Comparison of ENCODE assay signal across 29 cellular contexts in genomic region chr18:79252904-79253633, GRCh38.
DNase-seq lines count a peak whose midpoint lies in the region; ATAC-seq and TF ChIP-seq lines count a peak whose summit lies in the region.
"Had no signal": no experiment of that assay in that cellular context is flagged by ENCODE, and none has a peak within 500 bp of the region (broad histone marks: within the 10 kb centered on the region; RNA-seq: fewer than 3 reads in every experiment).

No MANE protein-coding gene starts in this region.

- peak; percentile 62 for ATAC-seq in HG02852 (IDR thresholded peaks at IDR 0.05; ENCODE audit: unreplicated experiment)
- ATAC-seq in WTC11: no peak
- no peak for ATAC-seq in memory B cell (ENCODE audit: low read depth)
- no peak for ATAC-seq in HG02642 (IDR thresholded peaks at IDR 0.05; ENCODE audit: poor library complexity, unreplicated experiment)
- ATAC-seq: activated CD8-positive, alpha-beta T cell treated with anti-CD3 and anti-CD28 coated beads, Interleukin-2, amount 10 ng/mL, durations not matched to agents 7 days and 5 days; activated T-helper 17 cell treated with anti-CD3 and anti-CD28 coated beads, Interleukin-2, amount 50 U/mL, for 72 hours; foreskin keratinocyte; T-helper 17 cell had no signal

- no peak for TF ChIP-seq POLR2A in prostate gland (IDR thresholded peaks at IDR 0.05)

- H3K9me3 ChIP-seq in prostate gland: no peaks in the 10 kb centered on the region
- H3K9me3 ChIP-seq: breast epithelium, Caco-2, esophagus squamous epithelium, vagina had no signal

- no peaks in the 10 kb centered on the region for H3K4me1 ChIP-seq in prostate gland (replicated peaks)
- H3K4me1 ChIP-seq: breast epithelium, Caco-2, esophagus squamous epithelium, foreskin keratinocyte, vagina had no signal

- H3K36me3 Mint-ChIP-seq in WTC11: no peaks in the 10 kb centered on the region
- H3K36me3 Mint-ChIP-seq in memory B cell: peaks cover 18% of the 10 kb centered on the region
- peaks cover 11% of the 10 kb centered on the region for H3K36me3 Mint-ChIP-seq in mesothelial cell of epicardium

- H3K36me3 ChIP-seq in GM06990 (ENCODE audit: control insufficient read depth, insufficient read depth, low read length): peaks cover 2% of the 10 kb centered on the region; the same call in 1 of the 2 replicates
- no peaks in the 10 kb centered on the region for H3K36me3 ChIP-seq in prostate gland
- H3K36me3 ChIP-seq: breast epithelium, vagina had no signal

- H3K4me3 Mint-ChIP-seq in WTC11: no peak overlapping the region
- no peak overlapping the region for H3K4me3 Mint-ChIP-seq in memory B cell
- H3K4me3 Mint-ChIP-seq in mesothelial cell of epicardium: no peak overlapping the region
- H3K4me3 Mint-ChIP-seq: activated CD8-positive, alpha-beta T cell treated with anti-CD3 and anti-CD28 coated beads, Interleukin-2, amount 10 ng/mL, durations not matched to agents 7 days and 5 days; activated T-helper 17 cell treated with anti-CD3 and anti-CD28 coated beads, Interleukin-2, amount 50 U/mL, for 72 hours; nephron; stimulated activated naive CD8-positive, alpha-beta T cell treated with anti-CD3 and anti-CD28 coated beads, Interleukin-15, Interleukin-2, amounts not matched to agents 100 ng/mL and 50 ng/mL, for 24 hours; T-helper 17 cell had no signal

- POLR2A ChIA-PET in WTC11 (lab: Charles Lee): no interaction called here

- H3K27ac ChIP-seq in prostate gland: no peak overlapping the region
- H3K27ac ChIP-seq: breast epithelium, C4-2B, esophagus squamous epithelium, foreskin keratinocyte, vagina had no signal

- H3K27me3 Mint-ChIP-seq in WTC11 (ENCODE audit: low read depth) (no peaks in the 10 kb centered on the region), memory B cell (no peaks in the 10 kb centered on the region), mesothelial cell of epicardium (ENCODE audit: low read depth) (no peaks in the 10 kb centered on the region)
- H3K27me3 Mint-ChIP-seq: activated T-helper 17 cell treated with anti-CD3 and anti-CD28 coated beads, Interleukin-2, amount 50 U/mL, for 72 hours; stimulated activated naive CD8-positive, alpha-beta T cell treated with anti-CD3 and anti-CD28 coated beads, Interleukin-15, Interleukin-2, amounts not matched to agents 100 ng/mL and 50 ng/mL, for 24 hours; T-helper 17 cell had no signal

- TF ChIP-seq CTCF in GM06990 (IDR thresholded peaks at IDR 0.05; ENCODE audit: insufficient read depth, low read length, poor library complexity, severe bottlenecking) (no peak), WTC11 (IDR thresholded peaks at IDR 0.05) (no peak), mesothelial cell of epicardium (IDR thresholded peaks at IDR 0.05; ENCODE audit: unreplicated experiment) (no peak), prostate gland (IDR thresholded peaks at IDR 0.05) (no peak)

- intact Hi-C loops in prostate gland (cut with DNase I): no loop called here

- no peaks in the 10 kb centered on the region for H3K9me3 Mint-ChIP-seq in WTC11
- no peaks in the 10 kb centered on the region for H3K9me3 Mint-ChIP-seq in memory B cell
- no peaks in the 10 kb centered on the region for H3K9me3 Mint-ChIP-seq in mesothelial cell of epicardium
- H3K9me3 Mint-ChIP-seq: activated T-helper 17 cell treated with anti-CD3 and anti-CD28 coated beads, Interleukin-2, amount 50 U/mL, for 72 hours; nephron; stimulated activated naive CD8-positive, alpha-beta T cell treated with anti-CD3 and anti-CD28 coated beads, Interleukin-15, Interleukin-2, amounts not matched to agents 100 ng/mL and 50 ng/mL, for 24 hours had no signal

- DNase-seq in GM06990 (ENCODE audit: extremely low read depth, insufficient read length): no peak
- no peak for DNase-seq in WTC11 (ENCODE audit: low spot score)
- no peak for DNase-seq in memory B cell (ENCODE audit: low spot score in 2 of 2)
- DNase-seq in globus pallidus (ENCODE audit: low spot score): no peak
- DNase-seq in mesothelial cell of epicardium (ENCODE audit: low spot score in 2 of 2, unreplicated experiment in 2 of 2): no peak
- no peak for DNase-seq in prostate gland (ENCODE audit: low spot score)
- DNase-seq: activated CD8-positive, alpha-beta T cell treated with anti-CD3 and anti-CD28 coated beads, Interleukin-2, amount 10 ng/mL, durations not matched to agents 7 days and 5 days; activated naive CD4-positive, alpha-beta T cell treated with anti-CD3 and anti-CD28 coated beads, Interleukin-2, amount 50 U/mL, for 16 hours; amygdala; Caco-2; dorsolateral prefrontal cortex; esophagus squamous epithelium; foreskin keratinocyte; KG1; NCI-H1105; NCI-H2029 treated with DMSO at 0.1 percent for 48 hours; NCI-H526 treated with DMSO at 0.1 percent for 48 hours; retina; Right ventricle myocardium superior; stimulated activated CD4-positive, alpha-beta T cell treated with anti-CD3 and anti-CD28 coated beads, Interleukin-2, amount 100 ng/mL, for 24 hours; T-helper 17 cell had no signal

- peaks cover 15% of the 10 kb centered on the region; the same call in 1 of the 2 replicates for H3K4me1 Mint-ChIP-seq in WTC11
- peaks cover 8% of the 10 kb centered on the region for H3K4me1 Mint-ChIP-seq in memory B cell
- H3K4me1 Mint-ChIP-seq in mesothelial cell of epicardium: peaks cover 22% of the 10 kb centered on the region
- H3K4me1 Mint-ChIP-seq: nephron had no signal

- CTCF ChIA-PET in WTC11 (lab: Charles Lee): no interaction called here

- H3K4me3 ChIP-seq in GM06990 (replicated peaks; ENCODE audit: low read depth, low read length) (0 out of 2 replicates have a peak overlapping the region, but pooled peaks have one; percentile 12), prostate gland (no peak overlapping the region)
- H3K4me3 ChIP-seq: breast epithelium, dorsolateral prefrontal cortex, esophagus squamous epithelium, vagina had no signal

- H3K27ac Mint-ChIP-seq in WTC11 (peak overlapping the region; percentile 76), memory B cell (peak overlapping the region; percentile 18), mesothelial cell of epicardium (no peak overlapping the region)
- H3K27ac Mint-ChIP-seq: activated CD8-positive, alpha-beta T cell treated with anti-CD3 and anti-CD28 coated beads, Interleukin-2, amount 10 ng/mL, durations not matched to agents 7 days and 5 days; activated T-helper 17 cell treated with anti-CD3 and anti-CD28 coated beads, Interleukin-2, amount 50 U/mL, for 72 hours; nephron; stimulated activated naive CD8-positive, alpha-beta T cell treated with anti-CD3 and anti-CD28 coated beads, Interleukin-15, Interleukin-2, amounts not matched to agents 100 ng/mL and 50 ng/mL, for 24 hours; T-helper 17 cell had no signal

- H3K27me3 ChIP-seq in GM06990 (replicated peaks; ENCODE audit: control insufficient read depth, insufficient read depth, low read length) (no peaks in the 10 kb centered on the region), prostate gland (replicated peaks; ENCODE audit: insufficient read depth) (no peaks in the 10 kb centered on the region)
- H3K27me3 ChIP-seq: breast epithelium, dorsolateral prefrontal cortex, esophagus squamous epithelium, foreskin keratinocyte, vagina had no signal

- 95% methylated on average over 20 of the region's 20 CpGs for WGBS in prostate gland

TF ChIP-seq in WTC11, 78 proteins besides CTCF, POLR2A, EP300 and RAD21 (continues in another document):
- TF ChIP-seq MYBL2 (CRISPR knock-in tag; IDR thresholded peaks at IDR 0.05): no peak
- TF ChIP-seq ZNF317 (CRISPR knock-in tag; IDR thresholded peaks at IDR 0.05; ENCODE audit: borderline replicate concordance, low read depth): no peak
- TF ChIP-seq CBFB (CRISPR knock-in tag; IDR thresholded peaks at IDR 0.05; ENCODE audit: low read depth): no peak
- no peak for TF ChIP-seq CDX4 (CRISPR knock-in tag; IDR thresholded peaks at IDR 0.05; ENCODE audit: borderline replicate concordance)
- TF ChIP-seq ZNF425 (CRISPR knock-in tag; conservative IDR thresholded peaks at IDR 0.05): no peak
- no peak for TF ChIP-seq MXD4 (CRISPR knock-in tag; IDR thresholded peaks at IDR 0.05; ENCODE audit: borderline replicate concordance)
